ENCODE assay signal across 16 cellular contexts in genomic region chr7:105163718-105164117, GRCh38.
A peak's percentile ranks its signal among the peaks of the same experiment; 100 is the strongest.
DNase-seq lines count a peak whose midpoint lies in the region; ATAC-seq, FAIRE-seq and TF ChIP-seq lines count a peak whose summit lies in the region.
"Had no signal": no experiment of that assay in that cellular context is flagged by ENCODE, and none has a peak within 500 bp of the region (broad histone marks: within the 10 kb centered on the region; RNA-seq: fewer than 3 reads in every experiment).

No MANE protein-coding gene starts in this region.

- TF ChIP-seq POLR2A in H54 (IDR thresholded peaks at IDR 0.05; ENCODE audit: low read depth, low read length) = no peak

- FAIRE-seq in H54 (lab: Jason Lieb, UNC) (peak; percentile 73), bronchial epithelial cell (lab: Jason Lieb, UNC) (peak; percentile 23)
- FAIRE-seq: G401.6, GM12892 had no signal

- no peaks in the 10 kb centered on the region for H3K27me3 ChIP-seq in bronchial epithelial cell (ENCODE audit: control insufficient read depth, insufficient read depth, low read length)

- no peak for DNase-seq in H54 (ENCODE audit: insufficient read length, low spot score)
- DNase-seq in bronchial epithelial cell (ENCODE audit: low read depth) = no peak
- DNase-seq in left lobe of liver (ENCODE audit: low spot score) = no peak
- no peak for DNase-seq in HT-29 (ENCODE audit: low spot score)
- DNase-seq: C1 segment of cervical spinal cord; Caco-2; CD8-positive, alpha-beta T cell; DMS153; DND-41; HFFc6 had no signal

- peak; percentile 82 for ATAC-seq in left lobe of liver
- no peak for ATAC-seq in HG02763 (IDR thresholded peaks at IDR 0.05; ENCODE audit: unreplicated experiment)
- ATAC-seq in GM21526 (IDR thresholded peaks at IDR 0.05; ENCODE audit: low FRiP score, unreplicated experiment) = no peak
- ATAC-seq: CD8-positive, alpha-beta T cell; GM23338 had no signal

- H3K36me3 ChIP-seq in bronchial epithelial cell (ENCODE audit: control insufficient read depth, insufficient read depth, low read length) = peaks cover 9% of the 10 kb centered on the region

- TF ChIP-seq CTCF in bronchial epithelial cell (IDR thresholded peaks at IDR 0.05; ENCODE audit: insufficient read depth, low read length, severe bottlenecking) = no peak

- no peak overlapping the region for H3K4me3 ChIP-seq in bronchial epithelial cell (ENCODE audit: low read depth, low read length)
- H3K4me3 ChIP-seq: GM23338, HAP-1 had no signal
